Comparison of ENCODE assay signal across 8 cellular contexts in the genomic region with DNA sequence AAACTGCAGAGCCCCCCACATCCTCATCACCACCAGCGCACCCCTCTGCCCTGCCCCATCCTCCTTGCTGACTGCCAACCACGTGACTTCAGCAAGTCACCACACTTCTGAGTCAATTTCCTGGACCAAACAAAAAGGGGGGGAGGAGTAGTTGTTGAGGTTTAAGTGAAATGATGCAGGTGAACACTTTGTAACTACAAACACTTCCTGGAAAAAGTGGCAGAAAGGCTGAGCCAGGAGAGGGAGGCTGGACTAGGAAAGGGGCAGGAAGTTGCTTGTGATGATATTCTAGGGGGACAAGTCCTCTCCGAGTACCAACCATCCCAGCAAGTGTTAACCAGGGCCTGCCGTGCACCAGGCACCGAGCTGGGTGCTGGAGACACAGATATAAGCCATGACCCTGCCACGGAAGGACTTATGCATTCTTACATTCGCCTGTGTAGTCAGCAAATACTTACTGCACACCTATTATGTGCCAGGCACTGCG.
DNase-seq lines count a peak whose midpoint lies in the region; ATAC-seq, FAIRE-seq and TF ChIP-seq lines count a peak whose summit lies in the region.

No MANE protein-coding gene starts in this region.

- H3K9me3 Mint-ChIP-seq in Calu3 (ENCODE audit: low read depth, unreplicated experiment) (no peaks in the 10 kb centered on the region), astrocyte (ENCODE audit: unreplicated experiment) (peaks cover 8% of the 10 kb centered on the region)

- DNase-seq in Calu3 (peak; percentile 27), T-helper 2 cell (peak; percentile 27 to 97 (median 60)), astrocyte (ENCODE audit: low read depth) (peak; percentile 56), mucosa of descending colon (peak in 2 of 3 donors; percentile 28 to 82), urothelium cell line (ENCODE audit: low spot score) (peak; percentile 84), SHP77 treated with DMSO at 0.1 percent for 48 hours (lab: John Stamatoyannopoulos, UW) (no peak)

- no peaks in the 10 kb centered on the region for H4K20me1 ChIP-seq in astrocyte (ENCODE audit: insufficient read depth, low read length)

- H3K4me2 ChIP-seq in astrocyte (ENCODE audit: low read length), result peak overlapping the region; percentile 59

- no peak overlapping the region for H3K9ac ChIP-seq in astrocyte (ENCODE audit: low read length)

- no peak overlapping the region for H3K27ac ChIP-seq in astrocyte (ENCODE audit: low read depth, low read length)

- H3K9me3 ChIP-seq in astrocyte (ENCODE audit: insufficient read depth, low read depth, low read length), result peaks cover under 1% of the 10 kb centered on the region
- no peaks in the 10 kb centered on the region for H3K9me3 ChIP-seq in mucosa of descending colon

- no peak for TF ChIP-seq CTCF in Calu3 (IDR thresholded peaks at IDR 0.05; ENCODE audit: unreplicated experiment)
- TF ChIP-seq CTCF in astrocyte (IDR thresholded peaks at IDR 0.05; ENCODE audit: insufficient read depth, low read depth, low read length), result no peak
- TF ChIP-seq CTCF in mucosa of descending colon (IDR thresholded peaks at IDR 0.05), result no peak

- ATAC-seq in HG03139 (IDR thresholded peaks at IDR 0.05; ENCODE audit: unreplicated experiment), result peak; percentile 54
- peak; percentile 84 for ATAC-seq in mucosa of descending colon
- ATAC-seq in HG02973 (IDR thresholded peaks at IDR 0.05; ENCODE audit: unreplicated experiment), result no peak

- no peak overlapping the region for H2AFZ ChIP-seq in astrocyte (ENCODE audit: low read depth, low read length)

- H3K27ac Mint-ChIP-seq in Calu3 (ENCODE audit: unreplicated experiment) (no peak overlapping the region), astrocyte (ENCODE audit: unreplicated experiment) (no peak overlapping the region)

- intact Hi-C loops in Calu3 (cut with micrococcal nuclease; ENCODE audit: unreplicated experiment), result no loop called here
- intact Hi-C loops in mucosa of descending colon (cut with DNase I, micrococcal nuclease), result no loop called here

- no peaks in the 10 kb centered on the region for H3K27me3 ChIP-seq in astrocyte (ENCODE audit: insufficient read depth, low read length)

- peaks cover 15% of the 10 kb centered on the region for H3K4me1 Mint-ChIP-seq in Calu3 (ENCODE audit: low read depth, unreplicated experiment)
- H3K4me1 Mint-ChIP-seq in astrocyte (ENCODE audit: low read depth, unreplicated experiment), result peaks cover 11% of the 10 kb centered on the region

- BruUV-seq in Calu3 (replicated peaks; lab: Mats Ljungman, UMichigan), result no TSS peak

- H3K4me3 ChIP-seq in astrocyte (ENCODE audit: insufficient read depth, low read depth, low read length), result no peak overlapping the region
- no peak overlapping the region for H3K4me3 ChIP-seq in mucosa of descending colon

- H3K4me3 Mint-ChIP-seq in Calu3 (ENCODE audit: low read depth, unreplicated experiment), result no peak overlapping the region
- H3K4me3 Mint-ChIP-seq in astrocyte (ENCODE audit: unreplicated experiment), result no peak overlapping the region

- CTCF ChIA-PET in Calu3 (lab: Charles Lee), result interaction anchor here (0.7 to 1.1 kb wide), 2 partner anchors 9 to 14 kb away, joined by 3 read pairs; no protein-coding TSS in a partner anchor

- H3K27me3 Mint-ChIP-seq in Calu3 (ENCODE audit: unreplicated experiment), result peaks cover 33% of the 10 kb centered on the region
- H3K27me3 Mint-ChIP-seq in astrocyte (ENCODE audit: low read depth, unreplicated experiment), result peaks cover 2% of the 10 kb centered on the region

- H3K36me3 Mint-ChIP-seq in Calu3 (ENCODE audit: insufficient read depth, unreplicated experiment), result no peaks in the 10 kb centered on the region
- no peaks in the 10 kb centered on the region for H3K36me3 Mint-ChIP-seq in astrocyte (ENCODE audit: low read depth, unreplicated experiment)

- H3K4me1 ChIP-seq in astrocyte (ENCODE audit: insufficient read depth, low read length), result peaks cover 4% of the 10 kb centered on the region
- H3K4me1 ChIP-seq in mucosa of descending colon (ENCODE audit: low read depth), result no peaks in the 10 kb centered on the region

- H3K36me3 ChIP-seq in astrocyte (ENCODE audit: insufficient read depth, low read length), result no peaks in the 10 kb centered on the region
- no peaks in the 10 kb centered on the region for H3K36me3 ChIP-seq in mucosa of descending colon (ENCODE audit: low read depth)

- H3K79me2 ChIP-seq in astrocyte (ENCODE audit: insufficient read depth, low read length), result peaks cover 3% of the 10 kb centered on the region

- FAIRE-seq in astrocyte (lab: Jason Lieb, UNC) (no peak), urothelium cell line (lab: Jason Lieb, UNC) (peak; percentile 93)
